In the genomic region with DNA sequence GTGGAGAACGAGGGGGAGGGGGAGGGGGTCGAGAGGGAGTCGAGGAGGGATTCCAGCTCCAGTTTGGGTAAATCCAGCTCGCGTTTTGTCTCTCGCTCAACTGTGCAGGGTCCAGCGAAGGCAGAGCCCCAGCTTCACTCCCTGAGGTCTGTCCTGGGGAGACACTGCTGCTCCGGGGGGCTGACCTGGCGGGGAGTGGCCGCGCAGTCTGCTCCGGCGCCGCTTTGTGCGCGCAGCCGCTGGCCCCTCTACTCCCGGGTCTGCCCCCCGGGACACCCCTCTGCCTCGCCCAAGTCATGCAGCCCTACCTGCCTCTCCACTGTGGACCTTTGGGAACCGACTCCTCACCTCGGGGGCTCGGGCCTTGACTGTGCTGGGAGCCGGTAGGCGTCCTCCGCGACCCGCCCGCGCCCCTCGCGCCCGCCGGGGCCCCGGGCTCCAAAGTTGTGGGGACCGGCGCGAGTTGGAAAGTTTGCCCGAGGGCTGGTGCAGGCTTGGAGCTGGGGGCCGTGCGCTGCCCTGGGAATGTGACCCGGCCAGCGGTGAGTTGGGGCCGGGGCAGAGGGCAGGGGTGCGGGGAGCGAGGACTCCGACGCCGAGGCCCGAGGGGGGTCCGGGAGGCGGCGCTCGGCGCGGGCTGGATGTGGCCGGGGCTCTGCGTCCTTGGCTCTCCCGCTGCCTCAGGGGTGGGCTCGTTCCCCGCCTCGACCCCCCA, we compare ENCODE assay signal across 8 cellular contexts. TPM values are rescaled to one million over a fixed set of nuclear protein-coding genes. Genes with fewer than 3 reads are reported as not detected.
DNase-seq lines count a peak whose midpoint lies in the region; ATAC-seq and TF ChIP-seq lines count a peak whose summit lies in the region.

A gene (plus strand): TSS at position 137 of the 715 bp plus-strand sequence. CDS start 12,002 bp downstream, outside the sequence.

- peak within 1 kb of the TSS; percentile 82 for H4K8ac ChIP-seq in trophoblast cell (ENCODE audit: low read depth, low read length)

- CTCF ChIA-PET in AG04449 (lab: Yijun Ruan, JAX) = interaction anchor here (1.0 to 4.6 kb wide), 6 partner anchors 9 to 337 kb away, joined by 3 to 29 read pairs (median 4); no protein-coding TSS in a partner anchor

- H3K4me1 ChIP-seq in left ventricle myocardium inferior (peaks cover 31% of the 10 kb centered on the region), trophoblast cell (ENCODE audit: control insufficient read depth in 1 of 2, insufficient read depth in 2 of 2, low read length in 2 of 2) (no peaks in the 10 kb centered on the region)

- H3K27ac Mint-ChIP-seq in activated naive CD8-positive, alpha-beta T cell treated with anti-CD3 and anti-CD28 coated beads for 36 hours = no peak within 1 kb of the TSS

- H3K9ac ChIP-seq in trophoblast cell (ENCODE audit: low read length) = peak within 1 kb of the TSS; percentile 79

- peak within 1 kb of the TSS; percentile 28 for H3K4ac ChIP-seq in trophoblast cell (ENCODE audit: low read depth, low read length)

- H3K27me3 Mint-ChIP-seq in activated naive CD8-positive, alpha-beta T cell treated with anti-CD3 and anti-CD28 coated beads for 36 hours = peaks cover 69% of the 10 kb centered on the region

- H2AK5ac ChIP-seq in trophoblast cell (ENCODE audit: low read length) = peak within 1 kb of the TSS; percentile 49

- WGBS in trophoblast cell (ENCODE audit: extremely low coverage, insufficient coverage, insufficient read length) = no CpG with 5 or more reads among the region's 62 CpGs

- H3K27me3 ChIP-seq in left ventricle myocardium inferior (ENCODE audit: low read depth) (peaks cover 52% of the 10 kb centered on the region), trophoblast cell (ENCODE audit: insufficient read depth, low read length) (no peaks in the 10 kb centered on the region)

- peak within 1 kb of the TSS; percentile 58 for H3K27ac ChIP-seq in left ventricle myocardium inferior (replicated peaks)
- H3K27ac ChIP-seq in trophoblast cell (ENCODE audit: low read depth, low read length) = peak within 1 kb of the TSS; percentile 58

- POLR2A ChIA-PET in AG04449 (lab: Yijun Ruan, JAX) = interaction anchor here (0.6 to 3.1 kb wide), 6 partner anchors 9 to 179 kb away, joined by 3 to 27 read pairs (median 5); no protein-coding TSS in a partner anchor

- peak within 1 kb of the TSS; percentile 91 for H2BK120ac ChIP-seq in trophoblast cell (ENCODE audit: insufficient read depth, low read length, poor library complexity)

- no peak within 1 kb of the TSS for H3K23ac ChIP-seq in trophoblast cell (ENCODE audit: low read length)

- DNase-seq in AG04449 (ENCODE audit: low read depth, low spot score) = no peak
- peak; percentile 60 for DNase-seq in NCI-H460 (ENCODE audit: extremely low read depth, low read depth)
- peak; percentile 18 for DNase-seq in activated naive CD8-positive, alpha-beta T cell treated with anti-CD3 and anti-CD28 coated beads for 36 hours
- peak; percentile 50 for DNase-seq in left ventricle myocardium inferior
- DNase-seq in trophoblast cell = peak in 1 of 2 donors; percentile 58
- no peak for DNase-seq in CD1c-positive myeloid dendritic cell (ENCODE audit: extremely low spot score)

- peak within 1 kb of the TSS; percentile 85 for H2BK5ac ChIP-seq in trophoblast cell (ENCODE audit: low read depth, low read length, poor library complexity)

- H3K36me3 Mint-ChIP-seq in activated naive CD8-positive, alpha-beta T cell treated with anti-CD3 and anti-CD28 coated beads for 36 hours = peaks cover 2% of the 10 kb centered on the region

- peak within 1 kb of the TSS; percentile 87 for H2AFZ ChIP-seq in trophoblast cell (ENCODE audit: insufficient read depth, low read length, poor library complexity)

- H3K9me3 ChIP-seq in left ventricle myocardium inferior (replicated peaks) = no peaks in the 10 kb centered on the region
- H3K9me3 ChIP-seq in trophoblast cell (ENCODE audit: insufficient read depth, low read depth, low read length) = peaks cover 5% of the 10 kb centered on the region

- no peaks in the 10 kb centered on the region for H3K9me3 Mint-ChIP-seq in activated naive CD8-positive, alpha-beta T cell treated with anti-CD3 and anti-CD28 coated beads for 36 hours

- ATAC-seq in GM19463 (IDR thresholded peaks at IDR 0.05; ENCODE audit: unreplicated experiment) = no peak

- intact Hi-C loops in left ventricle myocardium inferior (cut with micrococcal nuclease) = no loop called here

- peak within 1 kb of the TSS; percentile 83 for H4K12ac ChIP-seq in trophoblast cell (ENCODE audit: low read depth, low read length)

- H3K18ac ChIP-seq in trophoblast cell (ENCODE audit: low read length) = peak within 1 kb of the TSS; percentile 94

- no peaks in the 10 kb centered on the region for H3K36me3 ChIP-seq in left ventricle myocardium inferior
- H3K36me3 ChIP-seq in trophoblast cell (ENCODE audit: control insufficient read depth in 1 of 2, insufficient read depth in 2 of 2, low read length in 2 of 2) = no peaks in the 10 kb centered on the region

- H3K79me2 ChIP-seq in trophoblast cell (ENCODE audit: control insufficient read depth, insufficient read depth, low read length, poor library complexity) = peaks cover 15% of the 10 kb centered on the region

- peak within 1 kb of the TSS; percentile 94 for H3K14ac ChIP-seq in trophoblast cell (ENCODE audit: low read length)

- peaks cover 9% of the 10 kb centered on the region for H3K79me1 ChIP-seq in trophoblast cell (ENCODE audit: low read length)

- H2BK12ac ChIP-seq in trophoblast cell (ENCODE audit: low read length) = peak within 1 kb of the TSS; percentile 27

- H3K4me1 Mint-ChIP-seq in activated naive CD8-positive, alpha-beta T cell treated with anti-CD3 and anti-CD28 coated beads for 36 hours = peaks cover 17% of the 10 kb centered on the region

- H4K91ac ChIP-seq in trophoblast cell (ENCODE audit: low read depth, low read length) = peak within 1 kb of the TSS; percentile 89

- H3K4me2 ChIP-seq in trophoblast cell (ENCODE audit: low read length) = peak within 1 kb of the TSS; percentile 81

- peak within 1 kb of the TSS; percentile 74 for H3K4me3 Mint-ChIP-seq in activated naive CD8-positive, alpha-beta T cell treated with anti-CD3 and anti-CD28 coated beads for 36 hours

- TF ChIP-seq CTCF in AG04449 (IDR thresholded peaks at IDR 0.05; ENCODE audit: insufficient read depth, low read length, missing control alignments) = no peak
- TF ChIP-seq CTCF in GM12875 (IDR thresholded peaks at IDR 0.05; ENCODE audit: borderline replicate concordance, insufficient read depth, low read depth, low read length) = no peak
- no peak for TF ChIP-seq CTCF in left ventricle myocardium inferior (IDR thresholded peaks at IDR 0.05; ENCODE audit: borderline replicate concordance)

- peak within 1 kb of the TSS; percentile 80 for H3K4me3 ChIP-seq in AG04449 (ENCODE audit: low read depth, low read length)
- peak within 1 kb of the TSS; percentile 60 for H3K4me3 ChIP-seq in GM12875 (ENCODE audit: low read depth, low read length)
- peak within 1 kb of the TSS; percentile 73 for H3K4me3 ChIP-seq in left ventricle myocardium inferior
- H3K4me3 ChIP-seq in trophoblast cell (ENCODE audit: low read depth, low read length) = peak within 1 kb of the TSS; percentile 88

RNA-seq across cellular contexts. Expression of the gene that starts here (rescaled TPM):
- total RNA-seq in NCI-H460 (2014; rRNA removed; shearing (Covaris generic)) = 2.8 and 3.0 TPM in 2 replicates
- polyA plus RNA-seq in NCI-H460 (2014; cell fraction: nucleus; rRNA removed) = 1.3 and 1.9 TPM in 2 replicates
- total RNA-seq in activated naive CD8-positive, alpha-beta T cell treated with anti-CD3 and anti-CD28 coated beads for 36 hours = under 1 TPM; 0.72 to 0.82 TPM
- total RNA-seq in left ventricle myocardium inferior = 2.2 TPM
- polyA plus RNA-seq in trophoblast cell (2013) = 6.5 and 7.3 TPM in 2 replicates

Comparison
In these comparisons a context has a peak if more than half of its experiments do, and no peak if none do; other contexts are left out.
1. Peak in DNase-seq in activated naive CD8-positive, alpha-beta T cell treated with anti-CD3 and anti-CD28 coated beads for 36 hours; RNA of the gene not detected or under 1 TPM.
2. DNase-seq: peak in NCI-H460 (single experiment) and left ventricle myocardium inferior (single experiment); none in AG04449 (single experiment) and CD1c-positive myeloid dendritic cell (single experiment).
3. Peak in every context shown above with its lines, with median percentiles within 50 percentile points of each other: H3K4me3 ChIP-seq.